ENCODE assay signal across 11 cellular contexts in genomic region chr10:119518176-119518575, GRCh38. TPM values are rescaled to one million over a fixed set of nuclear protein-coding genes. Genes with fewer than 3 reads are reported as not detected.
A peak's percentile ranks its signal among the peaks of the same experiment; 100 is the strongest.
DNase-seq lines count a peak whose midpoint lies in the region; ATAC-seq, FAIRE-seq and TF ChIP-seq lines count a peak whose summit lies in the region.
"Had no signal": no experiment of that assay in that cellular context is flagged by ENCODE, and none has a peak within 500 bp of the region (broad histone marks: within the 10 kb centered on the region; RNA-seq: fewer than 3 reads in every experiment).

No MANE protein-coding gene starts in this region.

- H3K27me3 Mint-ChIP-seq in T-helper 1 cell treated with Interleukin-12 subunit alpha and Interleukin-12 subunit beta and Interleukin-4 antibody, amounts not matched to agents 30 μg/mL and 1 μg/mL, for 36 hours (ENCODE audit: low read depth): no peaks in the 10 kb centered on the region
- no peaks in the 10 kb centered on the region for H3K27me3 Mint-ChIP-seq in activated CD8-positive, alpha-beta T cell treated with anti-CD3 and anti-CD28 coated beads for 36 hours

- H3K4me3 ChIP-seq in smooth muscle cell (no peak overlapping the region), kidney (ENCODE audit: low read length in 2 of 2) (no peak overlapping the region)

- H3K27me3 ChIP-seq in smooth muscle cell (ENCODE audit: low read depth): no peaks in the 10 kb centered on the region

- H3K4me1 ChIP-seq in smooth muscle cell (ENCODE audit: low read depth): peaks cover 16% of the 10 kb centered on the region
- no peaks in the 10 kb centered on the region for H3K4me1 ChIP-seq in kidney (ENCODE audit: control insufficient read depth in 1 of 2, insufficient read depth in 1 of 2, low read depth in 1 of 2, low read length in 2 of 2)

- no peak overlapping the region for H2AFZ ChIP-seq in smooth muscle cell (ENCODE audit: low read depth)

- POLR2A ChIA-PET in activated CD8-positive, alpha-beta T cell treated with anti-CD3 and anti-CD28 coated beads for 36 hours (lab: Charles Lee): interaction anchor here (1.2 to 6.2 kb wide), 9 partner anchors 8 to 22 kb away, joined by 3 to 58 read pairs (median 7); partner anchors contain the start of gene RGS10

- no peaks in the 10 kb centered on the region for H4K20me1 ChIP-seq in smooth muscle cell (ENCODE audit: low read depth)

- ATAC-seq in HG02884 (IDR thresholded peaks at IDR 0.05; ENCODE audit: unreplicated experiment): peak; percentile 18
- no peak for ATAC-seq in activated CD8-positive, alpha-beta T cell treated with anti-CD3 and anti-CD28 coated beads for 36 hours

- H3K36me3 Mint-ChIP-seq in T-helper 1 cell treated with Interleukin-12 subunit alpha and Interleukin-12 subunit beta and Interleukin-4 antibody, amounts not matched to agents 30 μg/mL and 1 μg/mL, for 36 hours (ENCODE audit: low read depth): peaks cover 59% of the 10 kb centered on the region
- H3K36me3 Mint-ChIP-seq in activated CD8-positive, alpha-beta T cell treated with anti-CD3 and anti-CD28 coated beads for 36 hours (ENCODE audit: low read depth): peaks cover 72% of the 10 kb centered on the region

- FAIRE-seq in kidney (lab: Jason Lieb, UNC): no peak

- H3K9me3 ChIP-seq in smooth muscle cell (replicated peaks; ENCODE audit: low read depth): no peaks in the 10 kb centered on the region
- no peaks in the 10 kb centered on the region for H3K9me3 ChIP-seq in kidney (ENCODE audit: control insufficient read depth in 1 of 2, low read length in 2 of 2)

- no peaks in the 10 kb centered on the region for H3K9me3 Mint-ChIP-seq in T-helper 1 cell treated with Interleukin-12 subunit alpha and Interleukin-12 subunit beta and Interleukin-4 antibody, amounts not matched to agents 30 μg/mL and 1 μg/mL, for 36 hours
- no peaks in the 10 kb centered on the region for H3K9me3 Mint-ChIP-seq in activated CD8-positive, alpha-beta T cell treated with anti-CD3 and anti-CD28 coated beads for 36 hours

- TF ChIP-seq CTCF in activated CD8-positive, alpha-beta T cell treated with anti-CD3 and anti-CD28 coated beads for 36 hours (IDR thresholded peaks at IDR 0.05): no peak
- TF ChIP-seq CTCF in smooth muscle cell (IDR thresholded peaks at IDR 0.05; ENCODE audit: borderline replicate concordance, insufficient read depth, poor library complexity, severe bottlenecking) (no peak), kidney (IDR thresholded peaks at IDR 0.05; ENCODE audit: borderline replicate concordance, extremely low read depth, insufficient read depth) (no peak)

- H3K4me2 ChIP-seq in smooth muscle cell: peak overlapping the region; percentile 61

- peak overlapping the region; percentile 90 for H3K27ac Mint-ChIP-seq in T-helper 1 cell treated with Interleukin-12 subunit alpha and Interleukin-12 subunit beta and Interleukin-4 antibody, amounts not matched to agents 30 μg/mL and 1 μg/mL, for 36 hours
- peak overlapping the region; percentile 91 for H3K27ac Mint-ChIP-seq in activated CD8-positive, alpha-beta T cell treated with anti-CD3 and anti-CD28 coated beads for 36 hours

- CTCF ChIA-PET in activated CD8-positive, alpha-beta T cell treated with anti-CD3 and anti-CD28 coated beads for 36 hours (lab: Charles Lee): interaction anchor here (1.0 to 6.0 kb wide), 7 partner anchors 8 to 135 kb away, joined by 3 to 38 read pairs (median 5); partner anchors contain the start of gene RGS10

- peak overlapping the region; percentile 93 for H3K27ac ChIP-seq in smooth muscle cell (ENCODE audit: low read depth)
- no peak overlapping the region for H3K27ac ChIP-seq in kidney (ENCODE audit: low read depth in 2 of 2, low read length in 2 of 2)
- H3K27ac ChIP-seq: 22Rv1 had no signal

- DNase-seq in T-helper 1 cell (no peak), smooth muscle cell (lab: John Stamatoyannopoulos, UW; ENCODE audit: unreplicated experiment) (no peak), kidney (no peak), NCI-H146 treated with DMSO at 0.1 percent for 48 hours (lab: John Stamatoyannopoulos, UW; ENCODE audit: unreplicated experiment) (no peak), COLO829 (ENCODE audit: low spot score) (no peak)
- no peak for DNase-seq in activated CD8-positive, alpha-beta T cell treated with anti-CD3 and anti-CD28 coated beads for 36 hours
- DNase-seq: activated gamma-delta T cell; NK-92 treated with Interleukin-12 subunit alpha and Interleukin-12 subunit beta, amount 100 ng/mL, for 24 hours had no signal

- no peaks in the 10 kb centered on the region for H3K36me3 ChIP-seq in smooth muscle cell (ENCODE audit: low read depth)
- no peaks in the 10 kb centered on the region for H3K36me3 ChIP-seq in kidney (ENCODE audit: control insufficient read depth in 1 of 2, insufficient read depth in 2 of 2, low read length in 2 of 2)

- H3K79me2 ChIP-seq in smooth muscle cell (ENCODE audit: low read depth): no peaks in the 10 kb centered on the region

- H3F3A ChIP-seq in smooth muscle cell (ENCODE audit: low read depth): peaks cover 11% of the 10 kb centered on the region

- WGBS in smooth muscle cell (ENCODE audit: low lambda C conversion rate): 85% methylated on average over 9 of the region's 9 CpGs

- H3K4me3 Mint-ChIP-seq in T-helper 1 cell treated with Interleukin-12 subunit alpha and Interleukin-12 subunit beta and Interleukin-4 antibody, amounts not matched to agents 30 μg/mL and 1 μg/mL, for 36 hours: peak overlapping the region; percentile 73
- H3K4me3 Mint-ChIP-seq in activated CD8-positive, alpha-beta T cell treated with anti-CD3 and anti-CD28 coated beads for 36 hours: peak overlapping the region; percentile 53

- peaks cover 49% of the 10 kb centered on the region for H3K4me1 Mint-ChIP-seq in T-helper 1 cell treated with Interleukin-12 subunit alpha and Interleukin-12 subunit beta and Interleukin-4 antibody, amounts not matched to agents 30 μg/mL and 1 μg/mL, for 36 hours (ENCODE audit: low read depth)
- H3K4me1 Mint-ChIP-seq in activated CD8-positive, alpha-beta T cell treated with anti-CD3 and anti-CD28 coated beads for 36 hours (ENCODE audit: low read depth): peaks cover 82% of the 10 kb centered on the region

- H3K9ac ChIP-seq in smooth muscle cell (ENCODE audit: low read depth) (peak overlapping the region; percentile 76), kidney (ENCODE audit: low read length in 2 of 2) (no peak overlapping the region)

- intact Hi-C loops in activated CD8-positive, alpha-beta T cell treated with anti-CD3 and anti-CD28 coated beads for 36 hours (cut with micrococcal nuclease): no loop called here
- intact Hi-C loops in kidney (cut with DNase I): no loop called here

RNA-seq across cellular contexts. Expression of gene RGS10, which starts 24.3 kb away (rescaled TPM):
- 100 to 1,000 TPM; 207 to 220 TPM for total RNA-seq in activated CD8-positive, alpha-beta T cell treated with anti-CD3 and anti-CD28 coated beads for 36 hours
- total RNA-seq in smooth muscle cell (72.5 and 81.1 TPM in 2 replicates), kidney (19.9 TPM)
- polyA plus RNA-seq in smooth muscle cell (31.6 and 40.2 TPM in 2 replicates), kidney (ENCODE audit: insufficient read depth, low read depth, low replicate concordance) (25.4 TPM)
